ENCODE assay signal across 16 cellular contexts in the genomic region with DNA sequence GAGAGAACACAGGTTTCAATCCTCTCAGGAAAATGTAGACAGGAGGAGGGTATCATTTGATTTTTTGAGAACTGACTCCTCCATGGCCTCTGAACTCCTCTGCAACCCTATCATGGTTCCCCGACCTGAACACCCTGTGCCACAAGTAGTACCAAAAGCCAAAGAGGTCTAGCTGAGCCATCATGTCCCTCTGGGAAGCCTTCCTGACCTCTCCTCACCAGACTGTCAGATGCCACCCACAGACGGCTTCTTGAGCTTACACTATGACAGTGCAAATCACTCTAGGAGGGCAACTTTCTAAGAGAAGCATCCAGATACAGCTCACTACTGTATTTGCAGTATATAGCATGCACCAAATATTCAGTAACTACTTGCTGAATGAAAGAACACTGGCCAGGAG. TPM values are rescaled to one million over a fixed set of nuclear protein-coding genes. Genes with fewer than 3 reads are reported as not detected.
DNase-seq lines count a peak whose midpoint lies in the region; ATAC-seq and TF ChIP-seq lines count a peak whose summit lies in the region.
"Had no signal": no experiment of that assay in that cellular context is flagged by ENCODE, and none has a peak within 500 bp of the region (broad histone marks: within the 10 kb centered on the region; RNA-seq: fewer than 3 reads in every experiment).

No MANE protein-coding gene starts in this region.

- H3K4me3 Mint-ChIP-seq in CD8-positive, alpha-beta memory T cell, result peak overlapping the region in 3 of 7 donors; percentile 21 to 43 (median 41)
- peak overlapping the region; percentile 18 for H3K4me3 Mint-ChIP-seq in activated T-helper 2 cell treated with anti-CD3 and anti-CD28 coated beads, Interferon-gamma antibody, Interleukin-2, Interleukin-4, amounts not matched to agents 10 μg/mL and 5 μg/mL and 100 μg/mL, durations not matched to agents 14 hours and 24 hours and 36 hours (ENCODE audit: low read depth)
- H3K4me3 Mint-ChIP-seq in natural killer cell treated with Interleukin-12 subunit alpha and Interleukin-12 subunit beta and Interleukin-15 and Interleukin-18, amount 100 ng/mL, for 72 hours, result peak overlapping the region; percentile 48

- CTCF ChIA-PET in A673 (lab: Charles Lee), result no interaction called here
- CTCF ChIA-PET in CD8-positive, alpha-beta memory T cell (lab: Charles Lee), result interaction anchor here (0.9 to 1.3 kb wide), 2 partner anchors 14 to 76 kb away, joined by 4 read pairs; a partner anchor contains a TSS

- H3K27ac ChIP-seq in A673 (ENCODE audit: low read depth, low read length, poor library complexity, severe bottlenecking), result peak overlapping the region; percentile 11
- no peak overlapping the region for H3K27ac ChIP-seq in CD8-positive, alpha-beta memory T cell (ENCODE audit: low read depth, low read length)

- POLR2A ChIA-PET in A673 (lab: Charles Lee; ENCODE audit: low non-redundant PET), result no interaction called here
- POLR2A ChIA-PET in CD8-positive, alpha-beta memory T cell (lab: Charles Lee), result interaction anchor here (1.4 to 3.6 kb wide), 2 partner anchors 20 to 24 kb away, joined by 7 to 21 read pairs; no protein-coding TSS in a partner anchor

- H3K4me1 Mint-ChIP-seq in CD8-positive, alpha-beta memory T cell, result peaks cover 72 to 83% (median 81%) of the 10 kb centered on the region in 3 donors
- peaks cover 60% of the 10 kb centered on the region for H3K4me1 Mint-ChIP-seq in activated T-helper 2 cell treated with anti-CD3 and anti-CD28 coated beads, Interferon-gamma antibody, Interleukin-2, Interleukin-4, amounts not matched to agents 10 μg/mL and 5 μg/mL and 100 μg/mL, durations not matched to agents 14 hours and 24 hours and 36 hours (ENCODE audit: low read depth)
- H3K4me1 Mint-ChIP-seq in natural killer cell treated with Interleukin-12 subunit alpha and Interleukin-12 subunit beta and Interleukin-15 and Interleukin-18, amount 100 ng/mL, for 72 hours (ENCODE audit: low read depth in 2 of 2), result peaks cover 70 to 76% of the 10 kb centered on the region in 2 donors

- no TSS peak for BruUV-seq in A673 (replicated peaks; lab: Mats Ljungman, UMichigan)

- intact Hi-C loops in A673 (cut with micrococcal nuclease; ENCODE audit: unreplicated experiment), result no loop called here
- intact Hi-C loops in activated T-helper 2 cell treated with anti-CD3 and anti-CD28 coated beads, Interferon-gamma antibody, Interleukin-2, Interleukin-4, amounts not matched to agents 10 μg/mL and 5 μg/mL and 100 μg/mL, durations not matched to agents 14 hours and 24 hours and 36 hours (cut with micrococcal nuclease), result loop anchor here (10.0 kb wide), 1 partner anchor 499 kb away; a partner anchor contains a TSS

- H3K27me3 Mint-ChIP-seq in CD8-positive, alpha-beta memory T cell, result peaks cover 0 to 16% of the 10 kb centered on the region in 2 donors
- no peaks in the 10 kb centered on the region for H3K27me3 Mint-ChIP-seq in activated T-helper 2 cell treated with anti-CD3 and anti-CD28 coated beads, Interferon-gamma antibody, Interleukin-2, Interleukin-4, amounts not matched to agents 10 μg/mL and 5 μg/mL and 100 μg/mL, durations not matched to agents 14 hours and 24 hours and 36 hours (ENCODE audit: low read depth)
- H3K27me3 Mint-ChIP-seq in natural killer cell treated with Interleukin-12 subunit alpha and Interleukin-12 subunit beta and Interleukin-15 and Interleukin-18, amount 100 ng/mL, for 72 hours, result no peaks in the 10 kb centered on the region

- H3K9me3 Mint-ChIP-seq in CD8-positive, alpha-beta memory T cell, result peaks cover 0 to 4% (median 2%) of the 10 kb centered on the region in 5 donors
- no peaks in the 10 kb centered on the region for H3K9me3 Mint-ChIP-seq in activated T-helper 2 cell treated with anti-CD3 and anti-CD28 coated beads, Interferon-gamma antibody, Interleukin-2, Interleukin-4, amounts not matched to agents 10 μg/mL and 5 μg/mL and 100 μg/mL, durations not matched to agents 14 hours and 24 hours and 36 hours
- no peaks in the 10 kb centered on the region for H3K9me3 Mint-ChIP-seq in natural killer cell treated with Interleukin-12 subunit alpha and Interleukin-12 subunit beta and Interleukin-15 and Interleukin-18, amount 100 ng/mL, for 72 hours

- no peak overlapping the region for H3K4me3 ChIP-seq in A673 (ENCODE audit: low read depth, low read length, poor library complexity, severe bottlenecking)
- no peak overlapping the region for H3K4me3 ChIP-seq in CD8-positive, alpha-beta memory T cell (ENCODE audit: low read length)

- peak overlapping the region in 5 of 8 donors; percentile 77 to 96 (median 90) for H3K27ac Mint-ChIP-seq in CD8-positive, alpha-beta memory T cell
- H3K27ac Mint-ChIP-seq in activated T-helper 2 cell treated with anti-CD3 and anti-CD28 coated beads, Interferon-gamma antibody, Interleukin-2, Interleukin-4, amounts not matched to agents 10 μg/mL and 5 μg/mL and 100 μg/mL, durations not matched to agents 14 hours and 24 hours and 36 hours, result peak overlapping the region; percentile 50
- peak overlapping the region; percentile 98 for H3K27ac Mint-ChIP-seq in natural killer cell treated with Interleukin-12 subunit alpha and Interleukin-12 subunit beta and Interleukin-15 and Interleukin-18, amount 100 ng/mL, for 72 hours

- H3K4me1 ChIP-seq in A673 (ENCODE audit: insufficient read depth, low read length, poor library complexity, severe bottlenecking), result peaks cover 13% of the 10 kb centered on the region
- H3K4me1 ChIP-seq in CD8-positive, alpha-beta memory T cell (ENCODE audit: insufficient read depth, low read length), result peaks cover 84% of the 10 kb centered on the region

- ATAC-seq in natural killer cell treated with Interleukin-12 subunit alpha and Interleukin-12 subunit beta and Interleukin-15 and Interleukin-18, amount 100 ng/mL, for 72 hours, result no peak
- ATAC-seq in GM18870 (IDR thresholded peaks at IDR 0.05; ENCODE audit: unreplicated experiment), result no peak

- no peak for TF ChIP-seq CTCF in A673 (conservative IDR thresholded peaks at IDR 0.05; ENCODE audit: low read depth, low read length)

- H3K36me3 Mint-ChIP-seq in CD8-positive, alpha-beta memory T cell, result peaks cover 30 to 84% (median 37%) of the 10 kb centered on the region in 3 donors
- peaks cover 80% of the 10 kb centered on the region for H3K36me3 Mint-ChIP-seq in activated T-helper 2 cell treated with anti-CD3 and anti-CD28 coated beads, Interferon-gamma antibody, Interleukin-2, Interleukin-4, amounts not matched to agents 10 μg/mL and 5 μg/mL and 100 μg/mL, durations not matched to agents 14 hours and 24 hours and 36 hours (ENCODE audit: low read depth)
- peaks cover 44% of the 10 kb centered on the region for H3K36me3 Mint-ChIP-seq in natural killer cell treated with Interleukin-12 subunit alpha and Interleukin-12 subunit beta and Interleukin-15 and Interleukin-18, amount 100 ng/mL, for 72 hours

- DNase-seq in A673 (ENCODE audit: low spot score) (no peak), midbrain (lab: John Stamatoyannopoulos, UW) (no peak), iPS-NIHi11 (ENCODE audit: low spot score) (no peak), NCI-H226 (no peak)
- DNase-seq in CD8-positive, alpha-beta memory T cell, result no peak
- no peak for DNase-seq in activated T-helper 2 cell treated with anti-CD3 and anti-CD28 coated beads, Interferon-gamma antibody, Interleukin-2, Interleukin-4, amounts not matched to agents 10 μg/mL and 5 μg/mL and 100 μg/mL, durations not matched to agents 14 hours and 24 hours and 36 hours (ENCODE audit: low spot score)
- DNase-seq in natural killer cell treated with Interleukin-12 subunit alpha and Interleukin-12 subunit beta and Interleukin-15 and Interleukin-18, amount 100 ng/mL, for 72 hours (ENCODE audit: low spot score), result no peak
- DNase-seq: C1 segment of cervical spinal cord, islet precursor cell, mesendoderm, SHP77 had no signal

- peaks cover 79% of the 10 kb centered on the region for H3K36me3 ChIP-seq in A673 (ENCODE audit: insufficient read depth, low read length, poor library complexity, severe bottlenecking)
- H3K36me3 ChIP-seq in CD8-positive, alpha-beta memory T cell (ENCODE audit: insufficient read depth, low read length), result peaks cover 69% of the 10 kb centered on the region

- H3K9me3 ChIP-seq in A673 (ENCODE audit: low read depth, low read length, poor library complexity, severe bottlenecking), result no peaks in the 10 kb centered on the region
- H3K9me3 ChIP-seq in CD8-positive, alpha-beta memory T cell (ENCODE audit: low read length), result no peaks in the 10 kb centered on the region

- H3K27me3 ChIP-seq in A673 (replicated peaks; ENCODE audit: insufficient read depth, low read depth, low read length, poor library complexity), result no peaks in the 10 kb centered on the region
- H3K27me3 ChIP-seq in CD8-positive, alpha-beta memory T cell (ENCODE audit: insufficient read depth, low read length, poor library complexity, severe bottlenecking), result no peaks in the 10 kb centered on the region

RNA-seq across cellular contexts. Expression of a gene that starts 3.7 kb away (rescaled TPM):
- 642 and 647 TPM in 2 replicates for total RNA-seq in A673 (2021)
- total RNA-seq in CD8-positive, alpha-beta memory T cell, result 100 to 1,000 TPM; 656 to 679 TPM
- polyA plus RNA-seq in CD8-positive, alpha-beta memory T cell, result 73.4 TPM
- 700 and 708 TPM in 2 replicates for total RNA-seq in activated T-helper 2 cell treated with anti-CD3 and anti-CD28 coated beads, Interferon-gamma antibody, Interleukin-2, Interleukin-4, amounts not matched to agents 10 μg/mL and 5 μg/mL and 100 μg/mL, durations not matched to agents 14 hours and 24 hours and 36 hours
- total RNA-seq in natural killer cell treated with Interleukin-12 subunit alpha and Interleukin-12 subunit beta and Interleukin-15 and Interleukin-18, amount 100 ng/mL, for 72 hours, result 100 to 1,000 TPM; 559 to 561 TPM

RNA-seq across cellular contexts. Expression of a gene that starts 14.5 kb away (rescaled TPM):
- total RNA-seq in A673 (2021), result 83.1 and 102 TPM in 2 replicates
- 100 to 1,000 TPM; 111 to 114 TPM for total RNA-seq in CD8-positive, alpha-beta memory T cell
- polyA plus RNA-seq in CD8-positive, alpha-beta memory T cell, result 272 TPM
- total RNA-seq in activated T-helper 2 cell treated with anti-CD3 and anti-CD28 coated beads, Interferon-gamma antibody, Interleukin-2, Interleukin-4, amounts not matched to agents 10 μg/mL and 5 μg/mL and 100 μg/mL, durations not matched to agents 14 hours and 24 hours and 36 hours, result 180 and 183 TPM in 2 replicates
- total RNA-seq in natural killer cell treated with Interleukin-12 subunit alpha and Interleukin-12 subunit beta and Interleukin-15 and Interleukin-18, amount 100 ng/mL, for 72 hours, result 100 to 1,000 TPM; 104 to 163 TPM

RNA-seq across cellular contexts. Expression of a gene that starts 32.0 kb away (rescaled TPM):
- 5.7 and 7.4 TPM in 2 replicates for total RNA-seq in A673 (2021)
- total RNA-seq in CD8-positive, alpha-beta memory T cell, result 10 to 100 TPM; 82.3 to 85.4 TPM
- 42.6 TPM for polyA plus RNA-seq in CD8-positive, alpha-beta memory T cell
- 70.2 and 73.4 TPM in 2 replicates for total RNA-seq in activated T-helper 2 cell treated with anti-CD3 and anti-CD28 coated beads, Interferon-gamma antibody, Interleukin-2, Interleukin-4, amounts not matched to agents 10 μg/mL and 5 μg/mL and 100 μg/mL, durations not matched to agents 14 hours and 24 hours and 36 hours
- 10 to 100 TPM; 58.1 to 63.8 TPM for total RNA-seq in natural killer cell treated with Interleukin-12 subunit alpha and Interleukin-12 subunit beta and Interleukin-15 and Interleukin-18, amount 100 ng/mL, for 72 hours
- total RNA-seq: osteocyte had no signal

RNA-seq across cellular contexts. Expression of a gene that starts 33.4 kb away (rescaled TPM):
- 0.32 and 0.81 TPM in 2 replicates for total RNA-seq in A673 (2021)
- 1 to 10 TPM; 1.2 to 1.8 TPM for total RNA-seq in CD8-positive, alpha-beta memory T cell
- polyA plus RNA-seq in CD8-positive, alpha-beta memory T cell, result 0.44 TPM
- 1.6 and 2.0 TPM in 2 replicates for total RNA-seq in activated T-helper 2 cell treated with anti-CD3 and anti-CD28 coated beads, Interferon-gamma antibody, Interleukin-2, Interleukin-4, amounts not matched to agents 10 μg/mL and 5 μg/mL and 100 μg/mL, durations not matched to agents 14 hours and 24 hours and 36 hours
- 1 to 10 TPM; 1.6 to 1.7 TPM for total RNA-seq in natural killer cell treated with Interleukin-12 subunit alpha and Interleukin-12 subunit beta and Interleukin-15 and Interleukin-18, amount 100 ng/mL, for 72 hours
- total RNA-seq: endothelial cell of umbilical vein, G401, osteocyte, temporal lobe had no signal

RNA-seq across cellular contexts. Expression of a gene that starts 53.3 kb away (rescaled TPM):
- total RNA-seq in A673 (2021), result 30.0 and 32.2 TPM in 2 replicates
- total RNA-seq in CD8-positive, alpha-beta memory T cell, result 10 to 100 TPM; 33.6 to 36.5 TPM
- polyA plus RNA-seq in CD8-positive, alpha-beta memory T cell, result 51.2 TPM
- total RNA-seq in activated T-helper 2 cell treated with anti-CD3 and anti-CD28 coated beads, Interferon-gamma antibody, Interleukin-2, Interleukin-4, amounts not matched to agents 10 μg/mL and 5 μg/mL and 100 μg/mL, durations not matched to agents 14 hours and 24 hours and 36 hours, result 29.0 and 30.2 TPM in 2 replicates
- total RNA-seq in natural killer cell treated with Interleukin-12 subunit alpha and Interleukin-12 subunit beta and Interleukin-15 and Interleukin-18, amount 100 ng/mL, for 72 hours, result 10 to 100 TPM; 60.9 to 87.3 TPM
